Comparison of ENCODE assay signal across 11 cellular contexts in the genomic region with DNA sequence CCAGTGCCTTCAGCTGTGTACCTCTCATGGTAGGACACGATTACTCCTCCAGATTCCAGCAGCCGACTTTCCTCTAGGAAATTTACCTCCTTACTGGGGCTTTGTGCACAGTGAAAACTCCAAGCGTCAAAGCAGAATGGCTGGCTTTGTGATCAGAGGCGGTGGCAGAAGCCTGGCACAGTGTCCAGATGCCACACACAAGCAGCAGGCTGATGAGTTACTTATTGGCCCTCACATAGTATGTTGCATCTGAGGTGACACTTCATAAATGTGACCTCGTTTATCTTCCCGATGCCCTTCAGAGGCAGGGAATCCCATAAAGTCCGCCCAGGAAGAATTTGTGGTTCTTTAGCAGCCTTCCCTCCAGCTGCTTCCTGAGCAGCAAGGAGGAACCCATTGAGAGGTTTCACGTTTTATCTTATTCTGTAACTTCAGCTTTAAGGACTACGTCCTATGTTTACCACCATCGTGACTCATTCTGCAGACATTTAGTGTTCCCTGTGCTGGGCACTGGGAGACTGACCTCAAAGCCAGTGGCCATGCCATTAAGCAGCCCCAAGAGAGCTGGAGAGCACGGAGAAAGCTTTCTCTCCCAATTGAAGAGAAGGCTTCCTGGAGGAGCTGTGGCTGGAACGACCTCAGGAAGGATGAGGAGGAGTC.
DNase-seq lines count a peak whose midpoint lies in the region; ATAC-seq, FAIRE-seq and TF ChIP-seq lines count a peak whose summit lies in the region.
"Had no signal": no experiment of that assay in that cellular context is flagged by ENCODE, and none has a peak within 500 bp of the region (broad histone marks: within the 10 kb centered on the region; RNA-seq: fewer than 3 reads in every experiment).

No MANE protein-coding gene starts in this region.

- no peak overlapping the region for H3K4me3 ChIP-seq in choroid plexus epithelial cell (ENCODE audit: low read depth, low read length)
- H3K4me3 ChIP-seq in mesendoderm (ENCODE audit: low read length): no peak overlapping the region

- no peaks in the 10 kb centered on the region for H3K9me3 Mint-ChIP-seq in osteocyte (ENCODE audit: unreplicated experiment)
- H3K9me3 Mint-ChIP-seq: naive thymus-derived CD8-positive, alpha-beta T cell had no signal

- no peak overlapping the region for H3K27ac ChIP-seq in mesendoderm (ENCODE audit: low read depth, low read length)

- H2AK5ac ChIP-seq in mesendoderm (ENCODE audit: low read length): no peak overlapping the region

- H2BK15ac ChIP-seq in mesendoderm (replicated peaks; ENCODE audit: low read depth): no peak overlapping the region

- no peaks in the 10 kb centered on the region for H3K36me3 ChIP-seq in mesendoderm (ENCODE audit: control insufficient read depth, insufficient read depth, low read length)

- ATAC-seq in GM18511 (IDR thresholded peaks at IDR 0.05; ENCODE audit: unreplicated experiment): no peak
- ATAC-seq: naive thymus-derived CD8-positive, alpha-beta T cell had no signal

- no peak overlapping the region for H3K23ac ChIP-seq in mesendoderm (ENCODE audit: low read length)

- no peaks in the 10 kb centered on the region for H3K36me3 Mint-ChIP-seq in osteocyte (ENCODE audit: unreplicated experiment)

- H3K79me2 ChIP-seq in mesendoderm (ENCODE audit: control insufficient read depth, insufficient read depth, low read length): no peaks in the 10 kb centered on the region

- peak overlapping the region; percentile 30 for H3K4me3 Mint-ChIP-seq in osteocyte (ENCODE audit: unreplicated experiment)
- H3K4me3 Mint-ChIP-seq: naive thymus-derived CD8-positive, alpha-beta T cell had no signal

- no peak overlapping the region for H4K8ac ChIP-seq in mesendoderm (ENCODE audit: low read depth, low read length)

- no peak overlapping the region for H2BK5ac ChIP-seq in mesendoderm (ENCODE audit: low read length)

- TF ChIP-seq CTCF in choroid plexus epithelial cell (conservative IDR thresholded peaks at IDR 0.05; ENCODE audit: low read depth, low read length) (no peak), osteocyte (IDR thresholded peaks at IDR 0.05) (no peak), D721Med (IDR thresholded peaks at IDR 0.05; ENCODE audit: insufficient read depth, missing control alignments) (no peak)

- no peak overlapping the region for H3K9ac ChIP-seq in mesendoderm (ENCODE audit: low read length)

- H4K5ac ChIP-seq in mesendoderm (ENCODE audit: low read length): no peak overlapping the region

- peak overlapping the region; percentile 75 for H3K27ac Mint-ChIP-seq in osteocyte (ENCODE audit: unreplicated experiment)

- no peak overlapping the region for H3K4ac ChIP-seq in mesendoderm (ENCODE audit: low read depth, low read length)

- H3K4me1 Mint-ChIP-seq in osteocyte (ENCODE audit: unreplicated experiment): peaks cover 46% of the 10 kb centered on the region

- peak; percentile 90 for DNase-seq in EH (ENCODE audit: low read depth)
- DNase-seq in NCI-H460 (ENCODE audit: extremely low read depth, low read depth): peak; percentile 46
- DNase-seq in choroid plexus epithelial cell (ENCODE audit: low read depth): peak; percentile 69
- DNase-seq in osteocyte (ENCODE audit: extremely low spot score, unreplicated experiment): no peak
- DNase-seq in mesendoderm: no peak
- DNase-seq in D721Med (ENCODE audit: insufficient read length, low spot score): no peak
- no peak for DNase-seq in NCI-H1105 treated with DMSO at 0.1 percent for 48 hours (lab: John Stamatoyannopoulos, UW)
- DNase-seq: caudate nucleus; DMS153; naive thymus-derived CD8-positive, alpha-beta T cell had no signal

- H3K56ac ChIP-seq in mesendoderm (ENCODE audit: low read length): no peak overlapping the region

- H3K27me3 ChIP-seq in mesendoderm (ENCODE audit: insufficient read depth, low read length, poor library complexity): no peaks in the 10 kb centered on the region

- FAIRE-seq in D721Med (lab: Jason Lieb, UNC): no peak

- WGBS in mesendoderm (ENCODE audit: extremely low coverage, insufficient coverage, low lambda C conversion rate): no CpG with 5 or more reads among the region's 12 CpGs

- no peak overlapping the region for H3K4me2 ChIP-seq in mesendoderm (ENCODE audit: low read length)

- H3K18ac ChIP-seq in mesendoderm (ENCODE audit: low read length): no peak overlapping the region

- H3K27me3 Mint-ChIP-seq in osteocyte (ENCODE audit: unreplicated experiment): no peaks in the 10 kb centered on the region
- H3K27me3 Mint-ChIP-seq: naive thymus-derived CD8-positive, alpha-beta T cell had no signal

- no peak overlapping the region for H2BK120ac ChIP-seq in mesendoderm (ENCODE audit: low read depth, low read length)

- H3K79me1 ChIP-seq in mesendoderm (ENCODE audit: low read length): no peaks in the 10 kb centered on the region

- H3K4me1 ChIP-seq in mesendoderm (ENCODE audit: control insufficient read depth, low read depth, low read length): peaks cover 2% of the 10 kb centered on the region

Comparison
In these comparisons a context has a peak if more than half of its experiments do, and no peak if none do; other contexts are left out.
1. DNase-seq: peak in EH (single experiment), NCI-H460 (single experiment) and choroid plexus epithelial cell (single experiment); none in osteocyte (single experiment), mesendoderm (single experiment), D721Med (single experiment) and NCI-H1105 treated with DMSO at 0.1 percent for 48 hours (single experiment).